23 cellular contexts compared by ENCODE assay signal in genomic region chr11:124302291-124302690, GRCh38. TPM values are rescaled to one million over a fixed set of nuclear protein-coding genes. Genes with fewer than 3 reads are reported as not detected.
"Had no signal": no experiment of that assay in that cellular context is flagged by ENCODE, and none has a peak within 500 bp of the region (broad histone marks: within the 10 kb centered on the region; RNA-seq: fewer than 3 reads in every experiment).

No MANE protein-coding gene starts in this region.

- H3K27ac ChIP-seq: PC-9, Peyer's patch, SJCRH30, SK-N-MC had no signal

- DNase-seq: Karpas-422, KG1, MM.1S, NCI-H1092 treated with DMSO at 0.1 percent for 48 hours, NCI-H1436, NCI-H187, NCI-H2029, NCI-H2171 treated with DMSO at 0.1 percent for 48 hours, NCI-H345, NCI-H524 treated with DMSO at 0.1 percent for 48 hours, NCI-H69, NCI-H774, PC-9, Peyer's patch, SHP77 treated with DMSO at 0.1 percent for 48 hours, SJCRH30 had no signal

- H3K4me2 ChIP-seq: PC-9 had no signal

- H3K36me3 ChIP-seq: Peyer's patch, SJCRH30 had no signal

- H3K4me3 ChIP-seq: PC-9, Peyer's patch, SJCRH30, SK-N-MC had no signal

- H3K9me3 ChIP-seq: Peyer's patch, SJCRH30 had no signal

- H3K27me3 ChIP-seq: Peyer's patch, SJCRH30 had no signal

- H3K4me1 ChIP-seq: Peyer's patch, SJCRH30 had no signal

- ATAC-seq: Right ventricle myocardium inferior had no signal

- H2AFZ ChIP-seq: PC-9 had no signal

RNA-seq across cellular contexts. Expression of gene OR8D1, which starts 11.5 kb away (rescaled TPM):
- total RNA-seq: HT-29, M059J, NCI-H460, OCI-LY7, PC-9, Peyer's patch, Right ventricle myocardium inferior, RPMI7951, SJCRH30 had no signal

RNA-seq across cellular contexts. Expression of gene OR8D2, which starts 17.7 kb away (rescaled TPM):
- total RNA-seq: HT-29, M059J, NCI-H460, OCI-LY7, PC-9, Peyer's patch, Right ventricle myocardium inferior, RPMI7951, SJCRH30 had no signal

RNA-seq across cellular contexts. Expression of gene OR8G5, which starts 46.1 kb away (rescaled TPM):
- total RNA-seq: HT-29, M059J, NCI-H460, OCI-LY7, PC-9, Peyer's patch, Right ventricle myocardium inferior, RPMI7951, SJCRH30 had no signal
